In genomic region chr18:58496937-58497336, GRCh38 we compare ENCODE assay signal across 12 cellular contexts.
DNase-seq lines count a peak whose midpoint lies in the region; ATAC-seq and TF ChIP-seq lines count a peak whose summit lies in the region.
"Had no signal": no experiment of that assay in that cellular context is flagged by ENCODE, and none has a peak within 500 bp of the region (broad histone marks: within the 10 kb centered on the region; RNA-seq: fewer than 3 reads in every experiment).

No MANE protein-coding gene starts in this region.

- no peaks in the 10 kb centered on the region for H3K36me3 Mint-ChIP-seq in Calu3 (ENCODE audit: insufficient read depth, unreplicated experiment)
- no peaks in the 10 kb centered on the region for H3K36me3 Mint-ChIP-seq in naive thymus-derived CD8-positive, alpha-beta T cell

- peaks cover 38% of the 10 kb centered on the region for H3K4me1 Mint-ChIP-seq in Calu3 (ENCODE audit: low read depth, unreplicated experiment)
- H3K4me1 Mint-ChIP-seq in naive thymus-derived CD8-positive, alpha-beta T cell: peaks cover 5 to 21% (median 17%) of the 10 kb centered on the region in 4 donors
- H3K4me1 Mint-ChIP-seq: central memory CD8-positive, alpha-beta T cell had no signal

- no peaks in the 10 kb centered on the region for H3K79me2 ChIP-seq in HCT116 (ENCODE audit: insufficient read depth, low read length)
- no peaks in the 10 kb centered on the region for H3K79me2 ChIP-seq in PC-3 (ENCODE audit: low read length)
- H3K79me2 ChIP-seq in hepatocyte: no peaks in the 10 kb centered on the region

- WGBS in hepatocyte (ENCODE audit: low lambda C conversion rate, missing lambda C conversion rate): 80% methylated on average over 4 of the region's 4 CpGs

- RAD21 ChIA-PET in HCT116 (lab: Charles Lee; ENCODE audit: low non-redundant PET in 1 of 2, low total read pairs in 2 of 2, uncharacterized antibody in 2 of 2, unreplicated experiment in 2 of 2): interaction anchor here (0.6 to 1.4 kb wide), 3 partner anchors 96 to 267 kb away, joined by 3 to 4 read pairs (median 4); no protein-coding TSS in a partner anchor

- H3K4me2 ChIP-seq in HCT116 (ENCODE audit: low read length) (no peak overlapping the region), PC-3 (ENCODE audit: low read length) (no peak overlapping the region), hepatocyte (no peak overlapping the region)

- H3K9me3 ChIP-seq in HCT116 (ENCODE audit: control insufficient read depth in 1 of 2, insufficient read depth in 1 of 2, low read depth in 1 of 2, low read length in 2 of 2) (no peaks in the 10 kb centered on the region), PC-3 (ENCODE audit: low read length) (no peaks in the 10 kb centered on the region), hepatocyte (ENCODE audit: low read depth) (no peaks in the 10 kb centered on the region)
- H3K9me3 ChIP-seq: upper lobe of left lung had no signal

- no peaks in the 10 kb centered on the region for H3K27me3 ChIP-seq in HCT116 (ENCODE audit: insufficient read depth, low read length)
- no peaks in the 10 kb centered on the region for H3K27me3 ChIP-seq in PC-3 (ENCODE audit: low read length)
- no peaks in the 10 kb centered on the region for H3K27me3 ChIP-seq in hepatocyte
- H3K27me3 ChIP-seq: upper lobe of left lung had no signal

- H3K36me3 ChIP-seq in HCT116 (ENCODE audit: control insufficient read depth in 1 of 2, insufficient read depth in 2 of 2, low read length in 2 of 2): no peaks in the 10 kb centered on the region
- H3K36me3 ChIP-seq in PC-3 (ENCODE audit: low read depth, low read length): no peaks in the 10 kb centered on the region
- no peaks in the 10 kb centered on the region for H3K36me3 ChIP-seq in hepatocyte (replicated peaks; ENCODE audit: insufficient read depth, low read depth)
- H3K36me3 ChIP-seq: upper lobe of left lung had no signal

- ATAC-seq in HCT116 (peak; percentile 67), PC-3 (no peak), GM21390 (IDR thresholded peaks at IDR 0.05; ENCODE audit: unreplicated experiment) (no peak)
- no peak for ATAC-seq in naive thymus-derived CD8-positive, alpha-beta T cell

- H2AFZ ChIP-seq in HCT116 (ENCODE audit: low read depth, low read length, poor library complexity, severe bottlenecking) (no peak overlapping the region), PC-3 (ENCODE audit: low read length) (no peak overlapping the region), hepatocyte (no peak overlapping the region)

- no peak for TF ChIP-seq POLR2A in HCT116 (IDR thresholded peaks at IDR 0.05; ENCODE audit: borderline replicate concordance, extremely low read depth, insufficient read depth, insufficient read length)

- no peaks in the 10 kb centered on the region for H3K27me3 Mint-ChIP-seq in Calu3 (ENCODE audit: unreplicated experiment)
- H3K27me3 Mint-ChIP-seq in naive thymus-derived CD8-positive, alpha-beta T cell: peaks cover 14 to 41% (median 24%) of the 10 kb centered on the region in 5 donors

- H3K9ac ChIP-seq in HCT116 (ENCODE audit: low read length) (no peak overlapping the region), PC-3 (ENCODE audit: low read length) (no peak overlapping the region)

- TF ChIP-seq RAD21 in HCT116 (IDR thresholded peaks at IDR 0.05; ENCODE audit: low read depth): peak; percentile 71

- CTCF ChIA-PET in Calu3 (lab: Charles Lee): interaction anchor here (1.1 to 2.2 kb wide), 3 partner anchors 24 to 267 kb away, joined by 3 to 13 read pairs (median 3); no protein-coding TSS in a partner anchor
- CTCF ChIA-PET in HCT116 (lab: Charles Lee): interaction anchor here (0.9 to 2.2 kb wide), 12 partner anchors 9 to 794 kb away, joined by 3 to 24 read pairs (median 4); no protein-coding TSS in a partner anchor
- CTCF ChIA-PET in PC-3 (lab: Charles Lee): interaction anchor here (1.7 kb wide), 1 partner anchor 267 kb away, joined by 4 read pairs; no protein-coding TSS in a partner anchor

- H3K4me3 Mint-ChIP-seq in Calu3 (ENCODE audit: low read depth, unreplicated experiment): no peak overlapping the region
- no peak overlapping the region for H3K4me3 Mint-ChIP-seq in naive thymus-derived CD8-positive, alpha-beta T cell
- H3K4me3 Mint-ChIP-seq: central memory CD8-positive, alpha-beta T cell had no signal

- peak; percentile 38 for DNase-seq in Calu3
- DNase-seq in HCT116 (ENCODE audit: low read depth, low spot score): peak; percentile 10
- peak; percentile 40 for DNase-seq in PC-3
- no peak for DNase-seq in hepatocyte (ENCODE audit: low spot score)
- DNase-seq in naive thymus-derived CD8-positive, alpha-beta T cell: no peak
- no peak for DNase-seq in NCI-H2107 treated with DMSO at 0.1 percent for 48 hours (lab: John Stamatoyannopoulos, UW; ENCODE audit: unreplicated experiment)
- no peak for DNase-seq in T1000 (lab: John Stamatoyannopoulos, UW)
- DNase-seq: activated CD4-positive, alpha-beta T cell treated with anti-CD3 and anti-CD28 coated beads, Interleukin-2, amount 50 U/mL, for 4 hours; NCI-H226; upper lobe of left lung had no signal

- intact Hi-C loops in Calu3 (cut with micrococcal nuclease; ENCODE audit: unreplicated experiment): loop anchor here (10.0 kb wide), 3 partner anchors 268 to 612 kb away; no protein-coding TSS in a partner anchor
- intact Hi-C loops in HCT116 (cut with micrococcal nuclease): loop anchor here (10.0 kb wide), 1 partner anchor 302 kb away; no protein-coding TSS in a partner anchor
- intact Hi-C loops in PC-3 (cut with micrococcal nuclease): loop anchor here (10.0 kb wide), 1 partner anchor 452 kb away; the partner anchor contains the start of gene NEDD4L

- no peaks in the 10 kb centered on the region for H3K9me3 Mint-ChIP-seq in Calu3 (ENCODE audit: low read depth, unreplicated experiment)
- no peaks in the 10 kb centered on the region for H3K9me3 Mint-ChIP-seq in naive thymus-derived CD8-positive, alpha-beta T cell
- H3K9me3 Mint-ChIP-seq: central memory CD8-positive, alpha-beta T cell had no signal

- H3K4me1 ChIP-seq in HCT116 (ENCODE audit: control insufficient read depth in 1 of 2, insufficient read depth in 2 of 2, low read length in 2 of 2): peaks cover 0 to 4% of the 10 kb centered on the region in 2 experiments; a peak in 2 of 4 replicates
- 0 out of 2 replicates have a peak, but pooled peaks cover 6% of the 10 kb centered on the region for H3K4me1 ChIP-seq in PC-3 (ENCODE audit: insufficient read depth, low read length)
- H3K4me1 ChIP-seq in hepatocyte (ENCODE audit: insufficient read depth): peaks cover 28% of the 10 kb centered on the region

- H3K4me3 ChIP-seq in HCT116 (replicated peaks in 1 of 2; ENCODE audit: low read depth in 1 of 2, low read length in 2 of 2) (no peak overlapping the region), PC-3 (ENCODE audit: low read length) (no peak overlapping the region), hepatocyte (no peak overlapping the region)
- H3K4me3 ChIP-seq: upper lobe of left lung had no signal

- no peak overlapping the region for H3K27ac Mint-ChIP-seq in Calu3 (ENCODE audit: unreplicated experiment)
- H3K27ac Mint-ChIP-seq in naive thymus-derived CD8-positive, alpha-beta T cell: no peak overlapping the region

- BruUV-seq in Calu3 (replicated peaks; lab: Mats Ljungman, UMichigan) (no TSS peak), HCT116 (replicated peaks; lab: Mats Ljungman, UMichigan) (no TSS peak), PC-3 (replicated peaks; lab: Mats Ljungman, UMichigan) (no TSS peak)

- H3K9me2 ChIP-seq in HCT116 (ENCODE audit: insufficient read depth) (no peaks in the 10 kb centered on the region), PC-3 (replicated peaks; ENCODE audit: low read length) (no peaks in the 10 kb centered on the region), hepatocyte (replicated peaks; ENCODE audit: insufficient read depth) (no peaks in the 10 kb centered on the region)

- H4K20me1 ChIP-seq in HCT116 (ENCODE audit: insufficient read depth): no peaks in the 10 kb centered on the region
- H4K20me1 ChIP-seq in PC-3 (ENCODE audit: low read length): no peaks in the 10 kb centered on the region
- no peaks in the 10 kb centered on the region for H4K20me1 ChIP-seq in hepatocyte (ENCODE audit: insufficient read depth, poor library complexity, severe bottlenecking)

- POLR2A ChIA-PET in HCT116 (lab: Charles Lee): no interaction called here
- POLR2A ChIA-PET in PC-3 (lab: Charles Lee; ENCODE audit: unreplicated experiment): no interaction called here
- POLR2A ChIA-PET in naive thymus-derived CD8-positive, alpha-beta T cell (lab: Charles Lee): no interaction called here

- TF ChIP-seq CTCF in Calu3 (IDR thresholded peaks at IDR 0.05; ENCODE audit: unreplicated experiment) (no peak), HCT116 (IDR thresholded peaks at IDR 0.05 in 2 of 3, conservative IDR thresholded peaks at IDR 0.05 in 1 of 3; ENCODE audit: borderline replicate concordance in 1 of 3, insufficient read depth in 1 of 3, low read depth in 2 of 3, low read length in 2 of 3) (peak; percentile 41 to 67 (median 67); a peak in 5 of 6 replicates), PC-3 (conservative IDR thresholded peaks at IDR 0.05; ENCODE audit: low read depth, low read length) (peak; percentile 72), hepatocyte (IDR thresholded peaks at IDR 0.05; ENCODE audit: poor library complexity) (peak; percentile 31)

- H3F3A ChIP-seq in PC-3 (ENCODE audit: low read length, unreplicated experiment): no peaks in the 10 kb centered on the region

- no peak overlapping the region for H3K27ac ChIP-seq in HCT116 (ENCODE audit: low read depth, low read length)
- H3K27ac ChIP-seq in PC-3 (ENCODE audit: low read length): no peak overlapping the region
- H3K27ac ChIP-seq in hepatocyte: no peak overlapping the region
- H3K27ac ChIP-seq: upper lobe of left lung had no signal

TF ChIP-seq in HCT116, 20 proteins besides CTCF, POLR2A, EP300 and RAD21:
- TF ChIP-seq ZNF274 (IDR thresholded peaks at IDR 0.05; ENCODE audit: low read depth, low read length): no peak
- no peak for TF ChIP-seq POLR2AphosphoS5 (IDR thresholded peaks at IDR 0.05; ENCODE audit: low read depth, low read length)
- no peak for TF ChIP-seq CBX3 (IDR thresholded peaks at IDR 0.05; ENCODE audit: low read depth)
- no peak for TF ChIP-seq MAX (IDR thresholded peaks at IDR 0.05)
- TF ChIP-seq ATF3 (IDR thresholded peaks at IDR 0.05): no peak
- TF ChIP-seq TCF7L2 (IDR thresholded peaks at IDR 0.05; ENCODE audit: borderline replicate concordance, extremely low read depth, insufficient read depth, insufficient read length): no peak

Comparison
In these comparisons a context has a peak if more than half of its experiments do, and no peak if none do; other contexts are left out.
1. DNase-seq: peak in Calu3 (single experiment), HCT116 (single experiment) and PC-3 (single experiment); none in hepatocyte (single experiment), naive thymus-derived CD8-positive, alpha-beta T cell (0 of 10), NCI-H2107 treated with DMSO at 0.1 percent for 48 hours (single experiment) and T1000 (single experiment).